ENCODE assay signal across 19 cellular contexts in genomic region chr19:44738161-44738535, GRCh38. TPM values are rescaled to one million over a fixed set of nuclear protein-coding genes. Genes with fewer than 3 reads are reported as not detected.
DNase-seq lines count a peak whose midpoint lies in the region; ATAC-seq, FAIRE-seq and TF ChIP-seq lines count a peak whose summit lies in the region.
"Had no signal": no experiment of that assay in that cellular context is flagged by ENCODE, and none has a peak within 500 bp of the region (broad histone marks: within the 10 kb centered on the region; RNA-seq: fewer than 3 reads in every experiment).

No MANE protein-coding gene starts in this region.

- intact Hi-C loops in GM12878 (cut with micrococcal nuclease; ENCODE audit: unreplicated experiment) = no loop called here

- 0% methylated on average over 2 of the region's 2 CpGs for WGBS in GM12878 (ENCODE audit: insufficient coverage, insufficient replicate concordance, low lambda C conversion rate, missing lambda C conversion rate)
- WGBS in mesenchymal stem cell = 94% methylated on average over 2 of the region's 2 CpGs
- 91% methylated on average over 2 of the region's 2 CpGs for WGBS in suprapubic skin

- H2BK12ac ChIP-seq in mesenchymal stem cell (ENCODE audit: low read length in 2 of 2) = peak overlapping the region; percentile 32 to 49

- H4K20me1 ChIP-seq in GM12878 (ENCODE audit: control insufficient read depth, insufficient read depth) = no peaks in the 10 kb centered on the region

- no peaks in the 10 kb centered on the region for H3K27me3 Mint-ChIP-seq in activated naive CD8-positive, alpha-beta T cell
- H3K27me3 Mint-ChIP-seq in activated naive CD8-positive, alpha-beta T cell treated with anti-CD3 and anti-CD28 coated beads, Interleukin-2, amount 50 U/mL, for 24 hours = no peaks in the 10 kb centered on the region
- peaks cover 2% of the 10 kb centered on the region for H3K27me3 Mint-ChIP-seq in glutamatergic neuron (ENCODE audit: unreplicated experiment)

- no peak overlapping the region for H3K23ac ChIP-seq in mesenchymal stem cell (ENCODE audit: low read length in 2 of 2)

- SMC1A ChIA-PET in GM12878 (lab: Charles Lee; ENCODE audit: uncharacterized antibody, unreplicated experiment) = interaction anchor here (1.1 to 2.5 kb wide), 5 partner anchors 10 to 33 kb away, joined by 5 to 36 read pairs (median 7); no protein-coding TSS in a partner anchor

- H3K4me2 ChIP-seq in GM12878 (ENCODE audit: control insufficient read depth, insufficient read depth) (no peak overlapping the region), mesenchymal stem cell (ENCODE audit: low read length, poor library complexity, severe bottlenecking) (no peak overlapping the region)

- H3K9me3 Mint-ChIP-seq in activated naive CD8-positive, alpha-beta T cell (ENCODE audit: low read depth) = no peaks in the 10 kb centered on the region
- H3K9me3 Mint-ChIP-seq in activated naive CD8-positive, alpha-beta T cell treated with anti-CD3 and anti-CD28 coated beads, Interleukin-2, amount 50 U/mL, for 24 hours = no peaks in the 10 kb centered on the region
- H3K9me3 Mint-ChIP-seq in glutamatergic neuron (ENCODE audit: unreplicated experiment) = peaks cover 3% of the 10 kb centered on the region
- H3K9me3 Mint-ChIP-seq: IgD-negative memory B cell had no signal

- no peaks in the 10 kb centered on the region for H3K36me3 Mint-ChIP-seq in activated naive CD8-positive, alpha-beta T cell
- no peaks in the 10 kb centered on the region for H3K36me3 Mint-ChIP-seq in activated naive CD8-positive, alpha-beta T cell treated with anti-CD3 and anti-CD28 coated beads, Interleukin-2, amount 50 U/mL, for 24 hours (ENCODE audit: low read depth)
- H3K36me3 Mint-ChIP-seq in glutamatergic neuron (ENCODE audit: unreplicated experiment) = no peaks in the 10 kb centered on the region
- H3K36me3 Mint-ChIP-seq: IgD-negative memory B cell had no signal

- peak overlapping the region; percentile 60 for H2BK15ac ChIP-seq in mesenchymal stem cell (ENCODE audit: low read depth, poor library complexity, severe bottlenecking)

- no peak overlapping the region for H4K8ac ChIP-seq in mesenchymal stem cell (ENCODE audit: low read length)

- no peaks in the 10 kb centered on the region for H3K79me2 ChIP-seq in GM12878 (ENCODE audit: control insufficient read depth, insufficient read depth, low read length)

- H3K4me3 Mint-ChIP-seq in activated naive CD8-positive, alpha-beta T cell = no peak overlapping the region
- no peak overlapping the region for H3K4me3 Mint-ChIP-seq in activated naive CD8-positive, alpha-beta T cell treated with anti-CD3 and anti-CD28 coated beads, Interleukin-2, amount 50 U/mL, for 24 hours
- H3K4me3 Mint-ChIP-seq in glutamatergic neuron (ENCODE audit: unreplicated experiment) = no peak overlapping the region
- H3K4me3 Mint-ChIP-seq: IgD-negative memory B cell had no signal

- no peak overlapping the region for H2BK5ac ChIP-seq in mesenchymal stem cell (ENCODE audit: low read depth, low read length, poor library complexity, severe bottlenecking)

- RAD21 ChIA-PET in GM12878 (lab: Charles Lee; ENCODE audit: unreplicated experiment) = interaction anchor here (0.6 to 2.6 kb wide), 6 partner anchors 10 to 84 kb away, joined by 3 to 27 read pairs (median 4); no protein-coding TSS in a partner anchor

- H3K4me1 ChIP-seq in GM12878 (ENCODE audit: control insufficient read depth, insufficient read depth, low read length) (peaks cover 35% of the 10 kb centered on the region), mesenchymal stem cell (ENCODE audit: control insufficient read depth, insufficient read depth, low read depth, low read length) (peaks cover 24% of the 10 kb centered on the region), suprapubic skin (peaks cover 67% of the 10 kb centered on the region)

- H3K9ac ChIP-seq in GM12878 (ENCODE audit: control insufficient read depth, insufficient read depth, low read length) = peak overlapping the region; percentile 41; the same call in 1 of the 2 replicates
- H3K9ac ChIP-seq in mesenchymal stem cell (ENCODE audit: low read length) = peak overlapping the region; percentile 58

- H3K27ac ChIP-seq in GM12878 (ENCODE audit: control insufficient read depth, insufficient read depth) = peak overlapping the region; percentile 77
- H3K27ac ChIP-seq in mesenchymal stem cell (ENCODE audit: low read length, poor library complexity, severe bottlenecking) = no peak overlapping the region
- peak overlapping the region; percentile 14 for H3K27ac ChIP-seq in suprapubic skin

- FAIRE-seq in GM12878 (lab: Jason Lieb, UNC) = no peak
- FAIRE-seq: A204.1, H1 had no signal

- in situ Hi-C loops in GM12878 (cut with MboI) = no loop called here
- in situ Hi-C loops in G401 (cut with HindIII; ENCODE audit: low sequenced_read_pairs) = no loop called here

- peak overlapping the region in 1 of 2 experiments; percentile 24 for H3K4ac ChIP-seq in mesenchymal stem cell (ENCODE audit: low read depth in 1 of 2, low read length in 2 of 2)

- H3K36me3 ChIP-seq in GM12878 (ENCODE audit: control insufficient read depth in 2 of 2, insufficient read depth in 2 of 2, low read length in 1 of 2) = no peaks in the 10 kb centered on the region
- no peaks in the 10 kb centered on the region for H3K36me3 ChIP-seq in mesenchymal stem cell (ENCODE audit: control insufficient read depth in 1 of 2, insufficient read depth in 2 of 2, low read depth in 1 of 2, low read length in 2 of 2)
- H3K36me3 ChIP-seq in suprapubic skin = no peaks in the 10 kb centered on the region

- no peaks in the 10 kb centered on the region for H3K79me1 ChIP-seq in mesenchymal stem cell (replicated peaks; ENCODE audit: low read length, poor library complexity, severe bottlenecking)

- no peaks in the 10 kb centered on the region for H3K9me3 ChIP-seq in GM12878 (replicated peaks; ENCODE audit: control insufficient read depth, insufficient read depth, low read length)
- H3K9me3 ChIP-seq in mesenchymal stem cell (ENCODE audit: control insufficient read depth, low read length) = no peaks in the 10 kb centered on the region
- H3K9me3 ChIP-seq in suprapubic skin = no peaks in the 10 kb centered on the region

- H3K27ac Mint-ChIP-seq in activated naive CD8-positive, alpha-beta T cell = peak overlapping the region; percentile 28
- H3K27ac Mint-ChIP-seq in activated naive CD8-positive, alpha-beta T cell treated with anti-CD3 and anti-CD28 coated beads, Interleukin-2, amount 50 U/mL, for 24 hours = no peak overlapping the region
- no peak overlapping the region for H3K27ac Mint-ChIP-seq in glutamatergic neuron (ENCODE audit: unreplicated experiment)
- H3K27ac Mint-ChIP-seq: IgD-negative memory B cell had no signal

- H3K4me1 Mint-ChIP-seq in activated naive CD8-positive, alpha-beta T cell (ENCODE audit: low read depth) = peaks cover 3% of the 10 kb centered on the region
- H3K4me1 Mint-ChIP-seq in activated naive CD8-positive, alpha-beta T cell treated with anti-CD3 and anti-CD28 coated beads, Interleukin-2, amount 50 U/mL, for 24 hours = peaks cover 32% of the 10 kb centered on the region
- no peaks in the 10 kb centered on the region for H3K4me1 Mint-ChIP-seq in glutamatergic neuron (ENCODE audit: low read depth, unreplicated experiment)

- TF ChIP-seq POLR2A in GM12878 (IDR thresholded peaks at IDR 0.05; ENCODE audit: low read depth, low read length) (no peak), suprapubic skin (IDR thresholded peaks at IDR 0.05) (no peak)

- BruUV-seq in GM12878 (replicated peaks; lab: Mats Ljungman, UMichigan) = no TSS peak

- H2AFZ ChIP-seq in GM12878 (ENCODE audit: control insufficient read depth, low read depth, low read length) (no peak overlapping the region), mesenchymal stem cell (ENCODE audit: low read depth, low read length) (no peak overlapping the region)

- no peak overlapping the region for H2AK5ac ChIP-seq in mesenchymal stem cell (ENCODE audit: low read length, severe bottlenecking)

- TF ChIP-seq CTCF in GM12878 (IDR thresholded peaks at IDR 0.05 in 2 of 3, conservative IDR thresholded peaks at IDR 0.05 in 1 of 3; ENCODE audit: control insufficient read depth in 2 of 3, extremely low read depth in 1 of 3, insufficient read depth in 1 of 3, low read depth in 3 of 3, low read length in 3 of 3) (no peak), suprapubic skin (IDR thresholded peaks at IDR 0.05) (no peak), glutamatergic neuron (IDR thresholded peaks at IDR 0.05; ENCODE audit: partially characterized antibody, unreplicated experiment) (no peak)

- no peak overlapping the region for H2BK120ac ChIP-seq in mesenchymal stem cell (ENCODE audit: low read depth, low read length)

- TF ChIP-seq RAD21 in GM12878 (IDR thresholded peaks at IDR 0.05; ENCODE audit: insufficient read depth, low read depth, low read length) = no peak

- no peak overlapping the region for H3K18ac ChIP-seq in mesenchymal stem cell (ENCODE audit: low read depth in 1 of 2, low read length in 2 of 2)

- H3K27me3 ChIP-seq in GM12878 (replicated peaks in 1 of 2; ENCODE audit: control insufficient read depth in 2 of 2, insufficient read depth in 2 of 2, low read length in 1 of 2) (no peaks in the 10 kb centered on the region), mesenchymal stem cell (ENCODE audit: control insufficient read depth in 1 of 2, insufficient read depth in 1 of 2, low read length in 2 of 2) (no peaks in the 10 kb centered on the region), suprapubic skin (no peaks in the 10 kb centered on the region)

- TF ChIP-seq EP300 in GM12878 (IDR thresholded peaks at IDR 0.05; ENCODE audit: borderline replicate concordance in 1 of 2, control insufficient read depth in 1 of 2, low read depth in 2 of 2, low read length in 2 of 2) (no peak), suprapubic skin (IDR thresholded peaks at IDR 0.05) (no peak)

- H3K14ac ChIP-seq in mesenchymal stem cell (ENCODE audit: low read length in 2 of 2) = no peak overlapping the region

- POLR2A ChIA-PET in GM12878 (lab: Charles Lee) = interaction anchor here (0.8 to 3.8 kb wide), 6 partner anchors 9 to 34 kb away, joined by 3 to 20 read pairs (median 7); partner anchors contain the start of gene BCL3

- no peak for DNase-seq in activated naive CD8-positive, alpha-beta T cell treated with anti-CD3 and anti-CD28 coated beads, Interleukin-2, amount 50 U/mL, for 24 hours
- DNase-seq in GM12878 (ENCODE audit: low read depth, low spot score) (no peak), mesenchymal stem cell (no peak), suprapubic skin (ENCODE audit: low spot score in 2 of 2) (no peak), G401 (ENCODE audit: low spot score) (no peak), SKM-1 treated with dmso at 0.1 percent for 144 hours (lab: John Stamatoyannopoulos, UW; ENCODE audit: unreplicated experiment) (no peak), glutamatergic neuron (no peak)
- DNase-seq: DMS153; NCI-H1417; NCI-H2029; NCI-H2171; NCI-H446 treated with DMSO at 0.1 percent for 48 hours; NK-92 treated with Interleukin-12 subunit alpha and Interleukin-12 subunit beta, amount 100 ng/mL, for 24 hours had no signal

- CTCF ChIA-PET in GM12878 (lab: Yijun Ruan, JAX) = interaction anchor here (0.7 to 3.6 kb wide), 5 partner anchors 14 to 46 kb away, joined by 3 to 34 read pairs (median 6); no protein-coding TSS in a partner anchor

- no peak overlapping the region for H3K4me3 ChIP-seq in GM12878
- no peak overlapping the region for H3K4me3 ChIP-seq in mesenchymal stem cell (ENCODE audit: insufficient read depth in 1 of 2, low read depth in 1 of 2, low read length in 2 of 2)
- no peak overlapping the region for H3K4me3 ChIP-seq in suprapubic skin

- no peak overlapping the region for H4K91ac ChIP-seq in mesenchymal stem cell (ENCODE audit: low read length)

- ATAC-seq in activated naive CD8-positive, alpha-beta T cell treated with anti-CD3 and anti-CD28 coated beads, Interleukin-2, amount 50 U/mL, for 24 hours = no peak
- no peak for ATAC-seq in GM12878

RNA-seq across cellular contexts. Expression of gene BCL3, which starts 10.4 kb away (rescaled TPM):
- 8.9 and 15.2 TPM in 2 replicates for total RNA-seq in GM12878 (2013; cell fraction: nucleolus; rRNA removed)
- 5.2 and 6.5 TPM in 2 replicates for total RNA-seq in GM12878 (2014; rRNA removed)
- 1.7 and 2.0 TPM in 2 replicates for total RNA-seq in GM12878 (2014; rRNA removed; fragmentation: Illumina TruSeq; extraction: Trizol)
- total RNA-seq in GM12878 (2021) = 22.7 and 26.4 TPM in 2 replicates
- polyA plus RNA-seq in GM12878 (2011; ENCODE audit: low read depth) = 5.6 TPM
- polyA plus RNA-seq in GM12878 (2011; rRNA removed) = 1.7 and 2.3 TPM in 2 replicates
- 6.5 and 6.9 TPM in 2 replicates for polyA plus RNA-seq in GM12878 (2011; cell fraction: cytosol; rRNA removed)
- polyA plus RNA-seq in GM12878 (2011; cell fraction: nucleus; rRNA removed) = 33.6 and 46.6 TPM in 2 replicates
- polyA plus RNA-seq in GM12878 (2012) = 18.8 and 19.6 TPM in 2 replicates
- 1.0 and 4.9 TPM in 2 replicates for polyA plus RNA-seq in GM12878 (2014; fragmentation: Illumina TruSeq; extraction: Trizol)
- 1 to 10 TPM in 1 of 2 experiments, under 1 TPM in 1; 0.55 to 1.1 TPM for polyA plus RNA-seq in GM12878 (2014; fragmentation: Nextera tagmentation; extraction: Ambion mirVana)
- polyA plus RNA-seq in GM12878 (2014; rRNA removed) = 19.2 and 25.5 TPM in 2 replicates
- polyA plus RNA-seq in GM12878 (2016; fragmentation: Nextera tagmentation; extraction: Ambion mirVana) = 10 to 100 TPM in 1 of 2 experiments, 1 to 10 TPM in 1; 2.3 to 17.6 TPM
- polyA minus RNA-seq in GM12878 (2011; rRNA and poly(A)+ RNA removed) = 3.7 and 7.5 TPM in 2 replicates
- 11.7 and 18.0 TPM in 2 replicates for polyA minus RNA-seq in GM12878 (2011; cell fraction: cytosol; rRNA and poly(A)+ RNA removed)
- 6.0 and 10.0 TPM in 2 replicates for polyA minus RNA-seq in GM12878 (2011; cell fraction: nucleus; rRNA and poly(A)+ RNA removed)
- 48.8 TPM for polyA plus RNA-seq in mesenchymal stem cell (2013, experiment 1 of 2)
- 47.7 TPM for polyA plus RNA-seq in mesenchymal stem cell (2013, experiment 2 of 2)
- 10 to 100 TPM; 13.9 to 29.1 (median 17.9) TPM for total RNA-seq in suprapubic skin
- 6.6 and 9.1 TPM in 2 replicates for total RNA-seq in G401 (2014; rRNA removed; shearing (Covaris generic))
- total RNA-seq in glutamatergic neuron (ENCODE audit: unreplicated experiment) = 2.4 TPM

RNA-seq across cellular contexts. Expression of gene CEACAM16, which starts 39.2 kb away (rescaled TPM):
- not detected in 2 replicates for total RNA-seq in GM12878 (2013; cell fraction: nucleolus; rRNA removed)
- not detected in 2 replicates for total RNA-seq in GM12878 (2014; rRNA removed)
- not detected in 2 replicates for total RNA-seq in GM12878 (2014; rRNA removed; fragmentation: Illumina TruSeq; extraction: Trizol)
- not detected in 2 replicates for total RNA-seq in GM12878 (2021)
- not detected for polyA plus RNA-seq in GM12878 (2011; ENCODE audit: low read depth)
- polyA plus RNA-seq in GM12878 (2011; rRNA removed) = not detected in 2 replicates
- polyA plus RNA-seq in GM12878 (2011; cell fraction: cytosol; rRNA removed) = not detected in 2 replicates
- polyA plus RNA-seq in GM12878 (2011; cell fraction: nucleus; rRNA removed) = not detected in 2 replicates
- not detected in 2 replicates for polyA plus RNA-seq in GM12878 (2012)
- polyA plus RNA-seq in GM12878 (2014; fragmentation: Illumina TruSeq; extraction: Trizol) = not detected in 2 replicates
- polyA plus RNA-seq in GM12878 (2014; fragmentation: Nextera tagmentation; extraction: Ambion mirVana) = not detected
- polyA plus RNA-seq in GM12878 (2014; rRNA removed) = not detected in 2 replicates
- polyA plus RNA-seq in GM12878 (2016; fragmentation: Nextera tagmentation; extraction: Ambion mirVana) = not detected
- not detected in 2 replicates for polyA minus RNA-seq in GM12878 (2011; rRNA and poly(A)+ RNA removed)
- polyA minus RNA-seq in GM12878 (2011; cell fraction: cytosol; rRNA and poly(A)+ RNA removed) = not detected in 2 replicates
- polyA minus RNA-seq in GM12878 (2011; cell fraction: nucleus; rRNA and poly(A)+ RNA removed) = not detected in 2 replicates
- not detected for polyA plus RNA-seq in mesenchymal stem cell (2013, experiment 1 of 2)
- not detected for polyA plus RNA-seq in mesenchymal stem cell (2013, experiment 2 of 2)
- not detected for total RNA-seq in suprapubic skin
- total RNA-seq in G401 (2014; rRNA removed; shearing (Covaris generic)) = not detected in 2 replicates
- not detected for total RNA-seq in glutamatergic neuron (ENCODE audit: unreplicated experiment)
- total RNA-seq: H1, HT-29, OCI-LY7 had no signal
- polyA plus RNA-seq: H1, IgD-negative memory B cell had no signal

RNA-seq across cellular contexts. Expression of gene CBLC, which starts 39.5 kb away (rescaled TPM):
- total RNA-seq in GM12878 (2013; cell fraction: nucleolus; rRNA removed) = not detected in 2 replicates
- total RNA-seq in GM12878 (2014; rRNA removed) (not detected in 2 replicates), GM12878 (2014; rRNA removed; fragmentation: Illumina TruSeq; extraction: Trizol) (not detected in 2 replicates), GM12878 (2021) (0.19 TPM in 1 of 2 replicates, not detected in the other), suprapubic skin (10 to 100 TPM; 60.4 to 94.4 (median 65.7) TPM), glutamatergic neuron (ENCODE audit: unreplicated experiment) (not detected)
- polyA plus RNA-seq in GM12878 (2011; ENCODE audit: low read depth) = not detected
- polyA plus RNA-seq in GM12878 (2011; rRNA removed) (not detected in 2 replicates), GM12878 (2014; fragmentation: Illumina TruSeq; extraction: Trizol) (not detected in 2 replicates), GM12878 (2014; fragmentation: Nextera tagmentation; extraction: Ambion mirVana) (not detected), GM12878 (2014; rRNA removed) (not detected in 2 replicates), GM12878 (2016; fragmentation: Nextera tagmentation; extraction: Ambion mirVana) (not detected)
- polyA plus RNA-seq in GM12878 (2011; cell fraction: cytosol; rRNA removed) = not detected in 2 replicates
- polyA plus RNA-seq in GM12878 (2011; cell fraction: nucleus; rRNA removed) = not detected in 2 replicates
- not detected in 2 replicates for polyA plus RNA-seq in GM12878 (2012)
- polyA minus RNA-seq in GM12878 (2011; rRNA and poly(A)+ RNA removed) = not detected in 2 replicates
- not detected in 2 replicates for polyA minus RNA-seq in GM12878 (2011; cell fraction: cytosol; rRNA and poly(A)+ RNA removed)
- polyA minus RNA-seq in GM12878 (2011; cell fraction: nucleus; rRNA and poly(A)+ RNA removed) = not detected in 2 replicates
- polyA plus RNA-seq in mesenchymal stem cell (2013, experiment 1 of 2) = not detected
- polyA plus RNA-seq in mesenchymal stem cell (2013, experiment 2 of 2) = not detected
- total RNA-seq in G401 (2014; rRNA removed; shearing (Covaris generic)) = not detected in 2 replicates
- total RNA-seq: OCI-LY7 had no signal
- polyA plus RNA-seq: IgD-negative memory B cell had no signal

Comparison
In these comparisons a context has a peak if more than half of its experiments do, and no peak if none do; other contexts are left out.
1. RNA of gene CBLC, which starts 39.5 kb away (total RNA-seq): 60.4 to 94.4 TPM in suprapubic skin; not detected in glutamatergic neuron (single experiment), 0.19 TPM in GM12878 and not detected in G401; every median in the first group is over 10 times any median in the second.